ENCODE assay signal across 12 cellular contexts in the genomic region with DNA sequence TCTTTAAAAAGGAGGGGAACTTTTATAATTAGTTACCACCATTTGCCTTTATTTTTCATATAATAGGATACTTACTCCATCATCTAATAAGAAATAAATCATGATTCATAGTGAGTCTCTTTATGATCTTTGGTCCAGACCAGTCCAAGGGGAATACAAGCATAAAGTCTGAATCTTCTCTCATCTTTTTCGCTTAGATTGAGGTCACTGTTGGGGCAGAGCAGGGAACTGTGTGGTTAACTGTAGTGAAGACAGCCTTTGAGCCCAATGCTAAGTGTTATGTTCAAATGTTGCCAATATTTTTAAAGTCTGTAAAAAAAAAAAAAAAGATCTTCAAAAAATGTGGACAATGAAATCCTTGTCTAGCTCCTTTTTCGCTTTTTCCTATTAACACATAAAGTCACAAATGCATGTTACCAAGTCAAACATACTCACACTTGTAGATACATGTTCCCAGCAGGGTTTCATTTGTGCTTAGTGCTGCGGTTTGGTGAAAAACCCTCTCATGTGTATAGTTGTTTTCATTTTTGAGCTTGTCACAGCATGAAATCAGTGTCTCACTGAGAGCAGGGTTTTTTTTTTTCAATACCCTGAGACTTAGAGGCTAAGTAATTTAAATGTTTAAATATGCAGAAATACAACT.
DNase-seq lines count a peak whose midpoint lies in the region; ATAC-seq and TF ChIP-seq lines count a peak whose summit lies in the region.
"Had no signal": no experiment of that assay in that cellular context is flagged by ENCODE, and none has a peak within 500 bp of the region (broad histone marks: within the 10 kb centered on the region; RNA-seq: fewer than 3 reads in every experiment).

No MANE protein-coding gene starts in this region.

- TF ChIP-seq CTCF in RWPE2 (IDR thresholded peaks at IDR 0.05; ENCODE audit: poor library complexity, severe bottlenecking) (no peak), gastroesophageal sphincter (IDR thresholded peaks at IDR 0.05) (no peak)

- H3K36me3 ChIP-seq in RWPE2 (ENCODE audit: low read depth) (no peaks in the 10 kb centered on the region), gastroesophageal sphincter (no peaks in the 10 kb centered on the region)
- H3K36me3 ChIP-seq in effector memory CD4-positive, alpha-beta T cell (ENCODE audit: control insufficient read depth, insufficient read depth, low read length), result no peaks in the 10 kb centered on the region

- H3K4me3 ChIP-seq in RWPE2 (ENCODE audit: severe bottlenecking), result no peak overlapping the region
- no peak overlapping the region for H3K4me3 ChIP-seq in gastroesophageal sphincter
- H3K4me3 ChIP-seq in effector memory CD4-positive, alpha-beta T cell (ENCODE audit: insufficient read depth, low read depth, low read length, poor library complexity, severe bottlenecking), result no peak overlapping the region
- H3K4me3 ChIP-seq: psoas muscle had no signal

- DNase-seq in RWPE2 (ENCODE audit: low spot score), result no peak
- peak; percentile 2 for DNase-seq in iris pigment epithelial cell (ENCODE audit: low read depth)
- no peak for DNase-seq in NCI-H226
- no peak for DNase-seq in DMS79 treated with DMSO at 0.1 percent for 48 hours (lab: John Stamatoyannopoulos, UW)
- DNase-seq in effector memory CD4-positive, alpha-beta T cell, result no peak
- DNase-seq: immature natural killer cell, NCI-H1436 treated with DMSO at 0.1 percent for 48 hours, psoas muscle had no signal

- no peaks in the 10 kb centered on the region for H3K9me3 ChIP-seq in RWPE2 (ENCODE audit: severe bottlenecking)
- H3K9me3 ChIP-seq in gastroesophageal sphincter, result no peaks in the 10 kb centered on the region
- no peaks in the 10 kb centered on the region for H3K9me3 ChIP-seq in effector memory CD4-positive, alpha-beta T cell (ENCODE audit: control insufficient read depth, low read length)
- H3K9me3 ChIP-seq: psoas muscle had no signal

- H3K27ac ChIP-seq in RWPE2 (ENCODE audit: poor library complexity, severe bottlenecking) (no peak overlapping the region), gastroesophageal sphincter (no peak overlapping the region)
- no peak overlapping the region for H3K27ac ChIP-seq in effector memory CD4-positive, alpha-beta T cell (ENCODE audit: insufficient read depth, low read length, poor library complexity, severe bottlenecking)
- H3K27ac ChIP-seq: coronary artery, psoas muscle had no signal

- ATAC-seq in GM18498 (IDR thresholded peaks at IDR 0.05; ENCODE audit: unreplicated experiment) (peak; percentile 86), HG02870 (IDR thresholded peaks at IDR 0.05; ENCODE audit: unreplicated experiment) (peak; percentile 80), RWPE2 (ENCODE audit: low read depth) (peak; percentile 69), gastroesophageal sphincter (no peak)
- ATAC-seq: psoas muscle had no signal

- no peak for TF ChIP-seq POLR2A in gastroesophageal sphincter (IDR thresholded peaks at IDR 0.05)

- no peaks in the 10 kb centered on the region for H3K27me3 ChIP-seq in RWPE2 (ENCODE audit: insufficient read depth, poor library complexity, severe bottlenecking)
- no peaks in the 10 kb centered on the region for H3K27me3 ChIP-seq in gastroesophageal sphincter
- H3K27me3 ChIP-seq in effector memory CD4-positive, alpha-beta T cell (replicated peaks; ENCODE audit: control insufficient read depth, insufficient read depth, low read length, poor library complexity, severe bottlenecking), result no peaks in the 10 kb centered on the region

- H3K4me1 ChIP-seq in RWPE2 (ENCODE audit: insufficient read depth, poor library complexity, severe bottlenecking) (peaks cover 17% of the 10 kb centered on the region), gastroesophageal sphincter (no peaks in the 10 kb centered on the region)
- no peaks in the 10 kb centered on the region for H3K4me1 ChIP-seq in effector memory CD4-positive, alpha-beta T cell (ENCODE audit: control insufficient read depth, insufficient read depth, low read length, poor library complexity, severe bottlenecking)
- H3K4me1 ChIP-seq: psoas muscle had no signal

- no peak for TF ChIP-seq EP300 in gastroesophageal sphincter (IDR thresholded peaks at IDR 0.05)

- 63 to 83% methylated on average over 2 to 3 of the region's 3 CpGs for WGBS in gastroesophageal sphincter (ENCODE audit: low coverage in 1 of 2), 2 donors
